In the genomic region with DNA sequence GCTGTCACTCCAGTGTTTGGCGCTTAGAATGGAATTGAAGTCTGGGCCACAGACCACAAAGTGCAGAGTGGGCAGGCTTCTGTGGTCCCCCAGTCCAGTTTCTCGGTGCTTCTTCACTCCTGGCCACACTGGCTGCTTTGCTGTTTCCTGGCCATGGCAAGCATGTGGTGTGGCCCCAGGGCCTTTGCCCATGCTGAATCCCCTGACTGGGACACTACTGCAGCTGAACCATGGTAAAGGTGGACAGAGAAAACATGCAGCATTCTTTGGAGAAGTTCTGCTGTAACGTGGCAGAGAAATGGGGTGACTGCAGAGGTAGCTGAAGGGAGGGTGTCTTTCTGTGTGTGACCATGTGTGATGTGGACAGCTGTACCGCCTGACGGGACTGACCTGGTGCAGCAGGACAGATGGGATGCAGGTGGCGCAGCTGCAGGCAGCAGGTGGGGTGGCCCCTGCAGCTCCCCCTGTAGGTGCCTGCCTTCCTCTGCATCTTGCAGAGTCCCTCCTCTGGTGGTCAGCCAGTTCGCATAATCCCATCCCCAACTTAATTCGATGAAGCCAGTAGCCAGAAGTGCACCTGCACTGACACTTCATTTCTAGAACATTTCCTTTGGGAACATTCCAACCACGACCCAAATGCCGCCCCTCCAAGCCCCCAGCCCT, we compare ENCODE assay signal across 16 cellular contexts. TPM values are rescaled to one million over a fixed set of nuclear protein-coding genes. Genes with fewer than 3 reads are reported as not detected.
DNase-seq lines count a peak whose midpoint lies in the region; ATAC-seq, FAIRE-seq and TF ChIP-seq lines count a peak whose summit lies in the region.
"Had no signal": no experiment of that assay in that cellular context is flagged by ENCODE, and none has a peak within 500 bp of the region (broad histone marks: within the 10 kb centered on the region; RNA-seq: fewer than 3 reads in every experiment).

No MANE protein-coding gene starts in this region.

- H2AFZ ChIP-seq in HCT116 (ENCODE audit: low read depth, low read length, poor library complexity, severe bottlenecking) (no peak overlapping the region), neuronal stem cell (ENCODE audit: low read length) (no peak overlapping the region)

- no peak overlapping the region for H3K4ac ChIP-seq in neuronal stem cell (ENCODE audit: low read length)

- no CpG with 5 or more reads among the region's 10 CpGs for WGBS in neuronal stem cell (ENCODE audit: extremely low coverage in 2 of 2, insufficient read length in 2 of 2, insufficient replicate concordance in 1 of 2), 2 donors
- WGBS in sigmoid colon, 2 donors = 89 to 93% methylated on average over 10 of the region's 10 CpGs

- H3K23ac ChIP-seq in neuronal stem cell (ENCODE audit: low read depth, low read length, poor library complexity) = no peak overlapping the region

- no peak overlapping the region for H3K4me2 ChIP-seq in HCT116 (ENCODE audit: low read length)
- H3K4me2 ChIP-seq in neuronal stem cell (ENCODE audit: insufficient read depth, low read length, poor library complexity, severe bottlenecking) = no peak overlapping the region

- H3K4me1 ChIP-seq in HCT116 (ENCODE audit: control insufficient read depth in 1 of 2, insufficient read depth in 2 of 2, low read length in 2 of 2) (peaks cover 2 to 4% of the 10 kb centered on the region in 2 experiments; a peak in 3 of 4 replicates), neuronal stem cell (ENCODE audit: control insufficient read depth in 2 of 2, insufficient read depth in 1 of 2, low read depth in 1 of 2, low read length in 2 of 2) (peaks cover 0 to 4% of the 10 kb centered on the region in 2 donors), sigmoid colon (peaks cover 0 to 22% (median 21%) of the 10 kb centered on the region in 4 donors)

- H3K79me2 ChIP-seq in HCT116 (ENCODE audit: insufficient read depth, low read length) = peaks cover 19% of the 10 kb centered on the region

- H4K8ac ChIP-seq in neuronal stem cell (ENCODE audit: low read depth, low read length) = no peak overlapping the region

- no peak overlapping the region for H3K4me3 ChIP-seq in HCT116 (replicated peaks in 1 of 2; ENCODE audit: low read depth in 1 of 2, low read length in 2 of 2)
- no peak overlapping the region for H3K4me3 ChIP-seq in bronchial epithelial cell (ENCODE audit: low read depth, low read length)
- H3K4me3 ChIP-seq in neuronal stem cell (ENCODE audit: low read length in 2 of 2) = peak overlapping the region in 1 of 2 donors; percentile 27
- no peak overlapping the region for H3K4me3 ChIP-seq in sigmoid colon
- H3K4me3 ChIP-seq: colonic mucosa, MG63, suprapubic skin had no signal

- H3K27me3 ChIP-seq in HCT116 (ENCODE audit: insufficient read depth, low read length) (no peaks in the 10 kb centered on the region), bronchial epithelial cell (ENCODE audit: control insufficient read depth, insufficient read depth, low read length) (no peaks in the 10 kb centered on the region), neuronal stem cell (ENCODE audit: control insufficient read depth in 3 of 3, insufficient read depth in 3 of 3, low read depth in 1 of 3, low read length in 3 of 3) (no peaks in the 10 kb centered on the region), sigmoid colon (no peaks in the 10 kb centered on the region)
- H3K27me3 ChIP-seq: colonic mucosa, MG63, suprapubic skin had no signal

- no peak overlapping the region for H2AK5ac ChIP-seq in neuronal stem cell (ENCODE audit: low read depth, low read length)

- H3K27ac ChIP-seq in HCT116 (ENCODE audit: low read depth, low read length) (no peak overlapping the region), neuronal stem cell (replicated peaks; ENCODE audit: low read length) (no peak overlapping the region), sigmoid colon (no peak overlapping the region)
- H3K27ac ChIP-seq: colonic mucosa, suprapubic skin had no signal

- TF ChIP-seq POLR2A in HCT116 (IDR thresholded peaks at IDR 0.05; ENCODE audit: borderline replicate concordance, extremely low read depth, insufficient read depth, insufficient read length) (no peak), sigmoid colon (IDR thresholded peaks at IDR 0.05) (no peak)

- H3K9me3 ChIP-seq in HCT116 (ENCODE audit: control insufficient read depth in 1 of 2, insufficient read depth in 1 of 2, low read depth in 1 of 2, low read length in 2 of 2) (no peaks in the 10 kb centered on the region), neuronal stem cell (replicated peaks in 1 of 2; ENCODE audit: control insufficient read depth in 2 of 2, insufficient read depth in 1 of 2, low read depth in 1 of 2, low read length in 2 of 2) (peaks cover 0 to 3% of the 10 kb centered on the region in 2 donors), sigmoid colon (no peaks in the 10 kb centered on the region)
- H3K9me3 ChIP-seq: colonic mucosa, MG63, suprapubic skin had no signal

- peaks cover 12% of the 10 kb centered on the region; the same call in 1 of the 2 replicates for H4K20me1 ChIP-seq in HCT116 (ENCODE audit: insufficient read depth)

- peak; percentile 7 for FAIRE-seq in bronchial epithelial cell (lab: Jason Lieb, UNC)
- FAIRE-seq: A204.1, small intestine had no signal

- H2BK120ac ChIP-seq in neuronal stem cell (ENCODE audit: low read depth, low read length) = no peak overlapping the region

- TF ChIP-seq EP300 in sigmoid colon (IDR thresholded peaks at IDR 0.05) = no peak

- RAD21 ChIA-PET in HCT116 (lab: Charles Lee; ENCODE audit: low non-redundant PET in 1 of 2, low total read pairs in 2 of 2, uncharacterized antibody in 2 of 2, unreplicated experiment in 2 of 2) = no interaction called here

- DNase-seq in NCI-H146 (lab: John Stamatoyannopoulos, UW) = peak; percentile 7
- no peak for DNase-seq in NCI-H146 treated with DMSO at 0.1 percent for 48 hours (lab: John Stamatoyannopoulos, UW; ENCODE audit: unreplicated experiment)
- DNase-seq in HCT116 (ENCODE audit: low read depth, low spot score) = no peak
- no peak for DNase-seq in bronchial epithelial cell (ENCODE audit: low read depth)
- DNase-seq in neuronal stem cell (ENCODE audit: low spot score) = no peak
- DNase-seq in sigmoid colon = no peak
- DNase-seq: activated B cell treated with CpG ODN at 0.5 μM for 24 hours, colonic mucosa, MG63, NCI-H2171, nucleus accumbens, small intestine had no signal

- H3K18ac ChIP-seq in neuronal stem cell (ENCODE audit: low read length) = no peak overlapping the region

- no peaks in the 10 kb centered on the region for H3K9me2 ChIP-seq in HCT116 (ENCODE audit: insufficient read depth)

- BruUV-seq in HCT116 (replicated peaks; lab: Mats Ljungman, UMichigan) = no TSS peak

- peak in 1 of 3 experiments; percentile 60; a peak in 3 of 6 replicates for TF ChIP-seq CTCF in HCT116 (IDR thresholded peaks at IDR 0.05 in 2 of 3, conservative IDR thresholded peaks at IDR 0.05 in 1 of 3; ENCODE audit: borderline replicate concordance in 1 of 3, insufficient read depth in 1 of 3, low read depth in 2 of 3, low read length in 2 of 3)
- TF ChIP-seq CTCF in bronchial epithelial cell (IDR thresholded peaks at IDR 0.05; ENCODE audit: insufficient read depth, low read length, severe bottlenecking) = peak; percentile 16
- no peak for TF ChIP-seq CTCF in sigmoid colon (IDR thresholded peaks at IDR 0.05)

- POLR2A ChIA-PET in HCT116 (lab: Charles Lee) = interaction anchor here (1.2 kb wide), 1 partner anchor 7 kb away, joined by 4 read pairs; no protein-coding TSS in a partner anchor

- peaks cover 5% of the 10 kb centered on the region for H3K79me1 ChIP-seq in neuronal stem cell (ENCODE audit: low read depth, low read length)

- ATAC-seq in HCT116 (peak; percentile 76), GM18870 (IDR thresholded peaks at IDR 0.05; ENCODE audit: unreplicated experiment) (no peak), HG02642 (IDR thresholded peaks at IDR 0.05; ENCODE audit: poor library complexity, unreplicated experiment) (no peak)

- no peak overlapping the region for H2BK12ac ChIP-seq in neuronal stem cell (ENCODE audit: low read length)

- H4K91ac ChIP-seq in neuronal stem cell (ENCODE audit: low read depth, low read length, poor library complexity) = no peak overlapping the region

- CTCF ChIA-PET in HCT116 (lab: Charles Lee) = interaction anchor here (0.8 to 1.5 kb wide), 5 partner anchors 8 to 403 kb away, joined by 3 to 10 read pairs (median 4); no protein-coding TSS in a partner anchor

- peak overlapping the region; percentile 50 for H2BK5ac ChIP-seq in neuronal stem cell (ENCODE audit: low read length)

- no peak for TF ChIP-seq RAD21 in HCT116 (IDR thresholded peaks at IDR 0.05; ENCODE audit: low read depth)

- intact Hi-C loops in HCT116 (cut with micrococcal nuclease) (loop anchor here (10.0 kb wide), 1 partner anchor 346 kb away; no protein-coding TSS in a partner anchor), sigmoid colon (cut with DNase I) (no loop called here)

- no peak overlapping the region for H3K9ac ChIP-seq in HCT116 (ENCODE audit: low read length)
- H3K9ac ChIP-seq in neuronal stem cell (ENCODE audit: low read depth, low read length, poor library complexity) = no peak overlapping the region

- H3K14ac ChIP-seq in neuronal stem cell (ENCODE audit: low read length) = peak overlapping the region; percentile 1

- H3K36me3 ChIP-seq in HCT116 (ENCODE audit: control insufficient read depth in 1 of 2, insufficient read depth in 2 of 2, low read length in 2 of 2) (peaks cover 14 to 21% of the 10 kb centered on the region in 2 experiments; a peak in 3 of 4 replicates), bronchial epithelial cell (ENCODE audit: control insufficient read depth, insufficient read depth, low read length) (peaks cover 2% of the 10 kb centered on the region), neuronal stem cell (replicated peaks in 1 of 2; ENCODE audit: control insufficient read depth in 2 of 2, insufficient read depth in 2 of 2, low read length in 2 of 2) (peaks cover 10 to 18% of the 10 kb centered on the region in 2 donors), sigmoid colon (no peaks in the 10 kb centered on the region)
- H3K36me3 ChIP-seq: colonic mucosa, suprapubic skin had no signal

- H2BK15ac ChIP-seq in neuronal stem cell (ENCODE audit: low read length) = no peak overlapping the region

RNA-seq across cellular contexts. Expression of a gene that starts 13.2 kb away (rescaled TPM):
- total RNA-seq in HCT116 (2021; ENCODE audit: unreplicated experiment) (4.1 TPM), bronchial epithelial cell (641 and 928 TPM in 2 replicates), sigmoid colon (under 1 TPM in 1 of 4 donors, not detected in 3; 0.41 TPM)
- 7.1 and 14.8 TPM in 2 replicates for polyA plus RNA-seq in HCT116 (2012)
- polyA plus RNA-seq in neuronal stem cell (2013, experiment 1 of 2) = 0.32 TPM
- polyA plus RNA-seq in neuronal stem cell (2013, experiment 2 of 2) = not detected
- polyA plus RNA-seq in sigmoid colon = 100 to 1,000 TPM; 110 to 488 (median 396) TPM
- total RNA-seq: activated B cell treated with CpG ODN at 0.5 μM for 24 hours had no signal

RNA-seq across cellular contexts. Expression of a gene that starts 29.2 kb away (rescaled TPM):
- 43.0 TPM for total RNA-seq in HCT116 (2021; ENCODE audit: unreplicated experiment)
- 31.9 and 39.3 TPM in 2 replicates for polyA plus RNA-seq in HCT116 (2012)
- total RNA-seq in bronchial epithelial cell = 57.9 and 79.2 TPM in 2 replicates
- polyA plus RNA-seq in neuronal stem cell (2013, experiment 1 of 2) = 58.3 TPM
- 58.9 TPM for polyA plus RNA-seq in neuronal stem cell (2013, experiment 2 of 2)
- 10 to 100 TPM; 53.5 to 82.8 (median 64.8) TPM for total RNA-seq in sigmoid colon
- polyA plus RNA-seq in sigmoid colon = 10 to 100 TPM; 40.7 to 49.0 (median 48.6) TPM

RNA-seq across cellular contexts. Expression of a gene that starts 35.5 kb away (rescaled TPM):
- 15.7 TPM for total RNA-seq in HCT116 (2021; ENCODE audit: unreplicated experiment)
- polyA plus RNA-seq in HCT116 (2012) = 13.0 and 15.2 TPM in 2 replicates
- total RNA-seq in bronchial epithelial cell = 14.2 and 14.5 TPM in 2 replicates
- 13.1 TPM for polyA plus RNA-seq in neuronal stem cell (2013, experiment 1 of 2)
- polyA plus RNA-seq in neuronal stem cell (2013, experiment 2 of 2) = 12.4 TPM
- total RNA-seq in sigmoid colon = 10 to 100 TPM in 3 of 4 donors, 1 to 10 TPM in 1; 9.1 to 19.7 (median 14.6) TPM
- polyA plus RNA-seq in sigmoid colon = 10 to 100 TPM; 12.4 to 14.1 (median 13.2) TPM

RNA-seq across cellular contexts. Expression of a gene that starts 40.0 kb away (rescaled TPM):
- total RNA-seq in HCT116 (2021; ENCODE audit: unreplicated experiment) = 313 TPM
- polyA plus RNA-seq in HCT116 (2012) = 245 and 276 TPM in 2 replicates
- total RNA-seq in bronchial epithelial cell = 69.5 and 127 TPM in 2 replicates
- 198 TPM for polyA plus RNA-seq in neuronal stem cell (2013, experiment 1 of 2)
- 203 TPM for polyA plus RNA-seq in neuronal stem cell (2013, experiment 2 of 2)
- 100 to 1,000 TPM; 196 to 226 (median 211) TPM for total RNA-seq in sigmoid colon
- polyA plus RNA-seq in sigmoid colon = 100 to 1,000 TPM; 252 to 261 (median 259) TPM

Comparison
In these comparisons a context has a peak if more than half of its experiments do, and no peak if none do; other contexts are left out.
1. RNA of a gene that starts 13.2 kb away (total RNA-seq): 641 to 928 TPM in bronchial epithelial cell; 4.1 TPM in HCT116 (single experiment) and 0.41 TPM in sigmoid colon; every median in the first group is over 100 times any median in the second.